ENCODE assay signal across 12 cellular contexts in genomic region chr4:109332926-109333464, GRCh38. TPM values are rescaled to one million over a fixed set of nuclear protein-coding genes. Genes with fewer than 3 reads are reported as not detected.
DNase-seq lines count a peak whose midpoint lies in the region; ATAC-seq and TF ChIP-seq lines count a peak whose summit lies in the region.
"Had no signal": no experiment of that assay in that cellular context is flagged by ENCODE, and none has a peak within 500 bp of the region (broad histone marks: within the 10 kb centered on the region; RNA-seq: fewer than 3 reads in every experiment).

No MANE protein-coding gene starts in this region.

- no peak for TF ChIP-seq EP300 in Ishikawa (IDR thresholded peaks at IDR 0.05; ENCODE audit: borderline replicate concordance)

- H3K4me1 Mint-ChIP-seq in endothelial cell (ENCODE audit: unreplicated experiment): no peaks in the 10 kb centered on the region
- H3K4me1 Mint-ChIP-seq: activated naive CD4-positive, alpha-beta T cell treated with anti-CD3 and anti-CD28 coated beads, Interleukin-2, amount 50 U/mL, for 24 hours had no signal

- peak; percentile 43 for TF ChIP-seq CTCF in endothelial cell (IDR thresholded peaks at IDR 0.05; ENCODE audit: unreplicated experiment)

- H3K9me3 Mint-ChIP-seq in endothelial cell (ENCODE audit: unreplicated experiment): no peaks in the 10 kb centered on the region
- H3K9me3 Mint-ChIP-seq: activated naive CD4-positive, alpha-beta T cell treated with anti-CD3 and anti-CD28 coated beads, Interleukin-2, amount 50 U/mL, for 24 hours had no signal

- ATAC-seq in GM18907 (IDR thresholded peaks at IDR 0.05; ENCODE audit: unreplicated experiment): no peak
- no peak for ATAC-seq in GM18861 (IDR thresholded peaks at IDR 0.05; ENCODE audit: unreplicated experiment)

- DNase-seq in activated T-cell treated with anti-CD3 and anti-CD28 coated beads for 48 hours (ENCODE audit: low read depth) (peak; percentile 18), activated T-cell treated with anti-CD3 and anti-CD28 coated beads for 4 hours (no peak), endothelial cell (ENCODE audit: low spot score) (peak; percentile 56), 8988T (no peak)
- DNase-seq in stimulated activated CD4-positive, alpha-beta T cell treated with anti-CD3 and anti-CD28 coated beads, TNF-alpha, amount 100 ng/mL, for 48 hours (ENCODE audit: low read depth in 3 of 3): peak in 2 of 3 donors; percentile 1 to 2
- DNase-seq: Caco-2, right lobe of liver, thyroid gland had no signal

- H3K27ac Mint-ChIP-seq in endothelial cell (ENCODE audit: unreplicated experiment): no peak overlapping the region
- H3K27ac Mint-ChIP-seq: activated naive CD4-positive, alpha-beta T cell treated with anti-CD3 and anti-CD28 coated beads, Interleukin-2, amount 50 U/mL, for 24 hours had no signal

- peak; percentile 62 for TF ChIP-seq RAD21 in Ishikawa (IDR thresholded peaks at IDR 0.05; ENCODE audit: low read depth)

- no peaks in the 10 kb centered on the region for H3K27me3 Mint-ChIP-seq in endothelial cell (ENCODE audit: unreplicated experiment)
- H3K27me3 Mint-ChIP-seq: activated naive CD4-positive, alpha-beta T cell treated with anti-CD3 and anti-CD28 coated beads, Interleukin-2, amount 50 U/mL, for 24 hours had no signal

- no peaks in the 10 kb centered on the region for H3K36me3 Mint-ChIP-seq in endothelial cell (ENCODE audit: low read depth, unreplicated experiment)
- H3K36me3 Mint-ChIP-seq: activated naive CD4-positive, alpha-beta T cell treated with anti-CD3 and anti-CD28 coated beads, Interleukin-2, amount 50 U/mL, for 24 hours had no signal

- no peak overlapping the region for H3K4me3 Mint-ChIP-seq in endothelial cell (ENCODE audit: unreplicated experiment)
- H3K4me3 Mint-ChIP-seq: activated naive CD4-positive, alpha-beta T cell treated with anti-CD3 and anti-CD28 coated beads, Interleukin-2, amount 50 U/mL, for 24 hours had no signal

TF ChIP-seq in Ishikawa, 13 proteins besides CTCF, POLR2A, EP300 and RAD21:
- TF ChIP-seq TAF1 (IDR thresholded peaks at IDR 0.05; ENCODE audit: low read depth) (no peak), USF1 (IDR thresholded peaks at IDR 0.05) (no peak), TCF12 (IDR thresholded peaks at IDR 0.05; ENCODE audit: low read depth) (no peak), FOXM1 (IDR thresholded peaks at IDR 0.05; ENCODE audit: borderline replicate concordance, low read depth) (no peak), CEBPB (IDR thresholded peaks at IDR 0.05) (no peak), TEAD4 (IDR thresholded peaks at IDR 0.05) (no peak), NFIC (IDR thresholded peaks at IDR 0.05) (no peak), REST (IDR thresholded peaks at IDR 0.05; ENCODE audit: low read depth) (no peak), MAX (IDR thresholded peaks at IDR 0.05) (no peak), EGR1 (IDR thresholded peaks at IDR 0.05) (no peak), ZBTB7A (IDR thresholded peaks at IDR 0.05; ENCODE audit: low read depth) (no peak), YY1 (IDR thresholded peaks at IDR 0.05; ENCODE audit: low read depth) (no peak), CREB1 (IDR thresholded peaks at IDR 0.05; ENCODE audit: low read depth) (no peak)

RNA-seq across cellular contexts. Expression of gene COL25A1, which starts 30.5 kb away (rescaled TPM):
- 22.7 TPM for total RNA-seq in endothelial cell (ENCODE audit: unreplicated experiment)
- total RNA-seq: Caco-2 had no signal

Comparison
In these comparisons a context has a peak if more than half of its experiments do, and no peak if none do; other contexts are left out.
1. DNase-seq: peak in activated T-cell treated with anti-CD3 and anti-CD28 coated beads for 48 hours (single experiment), endothelial cell (single experiment) and stimulated activated CD4-positive, alpha-beta T cell treated with anti-CD3 and anti-CD28 coated beads, TNF-alpha, amount 100 ng/mL, for 48 hours (2 of 3); none in activated T-cell treated with anti-CD3 and anti-CD28 coated beads for 4 hours (single experiment) and 8988T (single experiment).